In the genomic region with DNA sequence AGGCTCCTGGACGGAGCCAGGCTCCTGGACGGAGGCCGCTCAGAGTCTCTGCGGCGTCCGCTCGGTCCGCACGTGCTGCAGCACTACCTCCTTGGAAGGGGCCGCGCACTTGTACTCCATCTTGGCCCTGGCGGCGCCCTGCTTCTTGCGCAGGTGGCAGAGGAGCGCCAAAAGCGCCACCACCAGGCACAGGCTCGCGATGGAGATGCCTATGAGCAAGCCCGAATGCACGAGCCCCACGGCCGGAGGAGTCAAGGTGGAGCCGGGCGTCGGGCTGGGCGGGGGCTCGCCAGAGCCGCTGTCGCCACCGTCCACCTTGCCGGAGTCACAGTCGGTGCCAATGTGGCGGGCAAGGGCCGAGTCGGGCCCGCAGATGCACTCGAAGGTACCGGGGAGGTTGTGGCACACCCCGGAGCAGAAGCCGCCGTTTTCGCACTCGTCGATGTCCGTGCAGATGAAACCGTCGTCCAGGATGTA, we compare ENCODE assay signal across 8 cellular contexts. TPM values are rescaled to one million over a fixed set of nuclear protein-coding genes. Genes with fewer than 3 reads are reported as not detected.
DNase-seq lines count a peak whose midpoint lies in the region; ATAC-seq and TF ChIP-seq lines count a peak whose summit lies in the region.

No MANE protein-coding gene starts in this region.

- DNase-seq in LNCaP clone FGC (ENCODE audit: low read depth): no peak
- no peak for DNase-seq in astrocyte of the spinal cord (ENCODE audit: low read depth, low spot score)
- DNase-seq in activated naive CD4-positive, alpha-beta T cell treated with anti-CD3 and anti-CD28 coated beads, Interleukin-2, amount 10 ng/mL, durations not matched to agents 7 days and 5 days: no peak
- no peak for DNase-seq in CD4-positive, alpha-beta T cell
- no peak for DNase-seq in effector CD4-positive, alpha-beta T cell

- peak; percentile 19; the same call in 1 of the 2 replicates for TF ChIP-seq CTCF in LNCaP clone FGC (IDR thresholded peaks at IDR 0.05; ENCODE audit: control insufficient read depth, extremely low read depth, insufficient read depth)
- TF ChIP-seq CTCF in astrocyte of the spinal cord (IDR thresholded peaks at IDR 0.05; ENCODE audit: low read depth, low read length): no peak
- TF ChIP-seq CTCF in CD4-positive, alpha-beta T cell (IDR thresholded peaks at IDR 0.05): no peak

- H3K4me1 ChIP-seq in iPS-18a (ENCODE audit: control insufficient read depth, low read depth, low read length): peaks cover 14% of the 10 kb centered on the region
- H3K4me1 ChIP-seq in skeletal muscle tissue (ENCODE audit: control insufficient read depth in 3 of 3, insufficient read depth in 3 of 3, low read length in 3 of 3): peaks cover 49 to 70% (median 61%) of the 10 kb centered on the region in 3 donors

- CTCF ChIA-PET in activated naive CD4-positive, alpha-beta T cell treated with anti-CD3 and anti-CD28 coated beads, Interleukin-2, amount 10 ng/mL, durations not matched to agents 7 days and 5 days (lab: Charles Lee): interaction anchor here (2.0 kb wide), 1 partner anchor 187 kb away, joined by 5 read pairs; no protein-coding TSS in a partner anchor
- CTCF ChIA-PET in CD4-positive, alpha-beta T cell (lab: Charles Lee): no interaction called here

- H3K27me3 ChIP-seq in iPS-18a (ENCODE audit: control insufficient read depth, insufficient read depth, low read length) (peaks cover 87% of the 10 kb centered on the region), skeletal muscle tissue (ENCODE audit: control insufficient read depth in 3 of 3, insufficient read depth in 3 of 3, low read length in 3 of 3) (no peaks in the 10 kb centered on the region)
- peaks cover 58% of the 10 kb centered on the region for H3K27me3 ChIP-seq in CD4-positive, alpha-beta T cell (ENCODE audit: control insufficient read depth, insufficient read depth, low read length)

- no peak overlapping the region for H3K27ac ChIP-seq in iPS-18a (ENCODE audit: low read length)
- H3K27ac ChIP-seq in skeletal muscle tissue (ENCODE audit: low read depth, low read length): peak overlapping the region; percentile 94
- no peak overlapping the region for H3K27ac ChIP-seq in CD4-positive, alpha-beta T cell (ENCODE audit: low read depth, low read length)

- H3K4me3 Mint-ChIP-seq in activated naive CD4-positive, alpha-beta T cell treated with anti-CD3 and anti-CD28 coated beads, Interleukin-2, amount 10 ng/mL, durations not matched to agents 7 days and 5 days: no peak overlapping the region
- no peak overlapping the region for H3K4me3 Mint-ChIP-seq in CD4-positive, alpha-beta T cell

- H3K9me3 ChIP-seq in iPS-18a (ENCODE audit: control insufficient read depth, low read depth, low read length) (no peaks in the 10 kb centered on the region), skeletal muscle tissue (ENCODE audit: control insufficient read depth in 3 of 3, low read length in 3 of 3) (no peaks in the 10 kb centered on the region)
- H3K9me3 ChIP-seq in CD4-positive, alpha-beta T cell (ENCODE audit: control insufficient read depth, low read length): no peaks in the 10 kb centered on the region

- intact Hi-C loops in CD4-positive, alpha-beta T cell (cut with DNase I, micrococcal nuclease): no loop called here

- peaks cover 73% of the 10 kb centered on the region for H3K27me3 Mint-ChIP-seq in activated naive CD4-positive, alpha-beta T cell treated with anti-CD3 and anti-CD28 coated beads, Interleukin-2, amount 10 ng/mL, durations not matched to agents 7 days and 5 days
- peaks cover 61% of the 10 kb centered on the region for H3K27me3 Mint-ChIP-seq in CD4-positive, alpha-beta T cell

- no peaks in the 10 kb centered on the region for H3K4me1 Mint-ChIP-seq in activated naive CD4-positive, alpha-beta T cell treated with anti-CD3 and anti-CD28 coated beads, Interleukin-2, amount 10 ng/mL, durations not matched to agents 7 days and 5 days
- peaks cover 6% of the 10 kb centered on the region for H3K4me1 Mint-ChIP-seq in CD4-positive, alpha-beta T cell (ENCODE audit: low read depth)

- H3K9me3 Mint-ChIP-seq in activated naive CD4-positive, alpha-beta T cell treated with anti-CD3 and anti-CD28 coated beads, Interleukin-2, amount 10 ng/mL, durations not matched to agents 7 days and 5 days: no peaks in the 10 kb centered on the region
- no peaks in the 10 kb centered on the region for H3K9me3 Mint-ChIP-seq in CD4-positive, alpha-beta T cell

- no peaks in the 10 kb centered on the region for H3K36me3 Mint-ChIP-seq in activated naive CD4-positive, alpha-beta T cell treated with anti-CD3 and anti-CD28 coated beads, Interleukin-2, amount 10 ng/mL, durations not matched to agents 7 days and 5 days
- H3K36me3 Mint-ChIP-seq in CD4-positive, alpha-beta T cell (ENCODE audit: low read depth): no peaks in the 10 kb centered on the region

- POLR2A ChIA-PET in CD4-positive, alpha-beta T cell (lab: Charles Lee): no interaction called here

- H3K27ac Mint-ChIP-seq in activated naive CD4-positive, alpha-beta T cell treated with anti-CD3 and anti-CD28 coated beads, Interleukin-2, amount 10 ng/mL, durations not matched to agents 7 days and 5 days: no peak overlapping the region
- H3K27ac Mint-ChIP-seq in CD4-positive, alpha-beta T cell: no peak overlapping the region

- H3K9ac ChIP-seq in iPS-18a (ENCODE audit: low read length) (no peak overlapping the region), skeletal muscle tissue (ENCODE audit: low read depth in 1 of 3, low read length in 3 of 3) (peak overlapping the region; percentile 91 to 99 (median 98))

- no peak for ATAC-seq in CD4-positive, alpha-beta T cell (ENCODE audit: poor library complexity)
- ATAC-seq in HG02973 (IDR thresholded peaks at IDR 0.05; ENCODE audit: unreplicated experiment): no peak

- H3K36me3 ChIP-seq in iPS-18a (ENCODE audit: control insufficient read depth, low read depth, low read length) (no peaks in the 10 kb centered on the region), skeletal muscle tissue (ENCODE audit: control insufficient read depth in 3 of 3, insufficient read depth in 3 of 3, low read length in 3 of 3) (peaks cover 0 to 4% (median 0%) of the 10 kb centered on the region in 3 donors)

- in situ Hi-C loops in astrocyte of the spinal cord (cut with HindIII; ENCODE audit: low sequenced_read_pairs): no loop called here

- H3K4me3 ChIP-seq in LNCaP clone FGC (ENCODE audit: low read depth, low read length) (no peak overlapping the region), astrocyte of the spinal cord (ENCODE audit: low read depth, low read length) (peak overlapping the region; percentile 44), iPS-18a (ENCODE audit: low read length) (peak overlapping the region; percentile 14), skeletal muscle tissue (ENCODE audit: low read length in 3 of 3) (peak overlapping the region; percentile 77 to 93 (median 86))

RNA-seq across cellular contexts. Expression of gene THBD, which starts 1.7 kb away (rescaled TPM):
- total RNA-seq in skeletal muscle tissue: 6.8 TPM
- 1 to 10 TPM; 2.2 to 2.4 TPM for total RNA-seq in CD4-positive, alpha-beta T cell

RNA-seq across cellular contexts. Expression of gene SSTR4, which starts 12.7 kb away (rescaled TPM):
- total RNA-seq in skeletal muscle tissue: not detected
- total RNA-seq in CD4-positive, alpha-beta T cell: not detected

RNA-seq across cellular contexts. Expression of gene CD93, which starts 38.3 kb away (rescaled TPM):
- 76.7 TPM for total RNA-seq in skeletal muscle tissue
- total RNA-seq in CD4-positive, alpha-beta T cell: 1 to 10 TPM; 1.1 TPM

Comparison
In these comparisons a context has a peak if more than half of its experiments do, and no peak if none do; other contexts are left out.
1. RNA of gene CD93, which starts 38.3 kb away (total RNA-seq): 76.7 TPM in skeletal muscle tissue (single experiment); 1.1 TPM in CD4-positive, alpha-beta T cell; every median in the first group is over 10 times any median in the second.